Comparison of ENCODE assay signal across 9 cellular contexts in the genomic region with DNA sequence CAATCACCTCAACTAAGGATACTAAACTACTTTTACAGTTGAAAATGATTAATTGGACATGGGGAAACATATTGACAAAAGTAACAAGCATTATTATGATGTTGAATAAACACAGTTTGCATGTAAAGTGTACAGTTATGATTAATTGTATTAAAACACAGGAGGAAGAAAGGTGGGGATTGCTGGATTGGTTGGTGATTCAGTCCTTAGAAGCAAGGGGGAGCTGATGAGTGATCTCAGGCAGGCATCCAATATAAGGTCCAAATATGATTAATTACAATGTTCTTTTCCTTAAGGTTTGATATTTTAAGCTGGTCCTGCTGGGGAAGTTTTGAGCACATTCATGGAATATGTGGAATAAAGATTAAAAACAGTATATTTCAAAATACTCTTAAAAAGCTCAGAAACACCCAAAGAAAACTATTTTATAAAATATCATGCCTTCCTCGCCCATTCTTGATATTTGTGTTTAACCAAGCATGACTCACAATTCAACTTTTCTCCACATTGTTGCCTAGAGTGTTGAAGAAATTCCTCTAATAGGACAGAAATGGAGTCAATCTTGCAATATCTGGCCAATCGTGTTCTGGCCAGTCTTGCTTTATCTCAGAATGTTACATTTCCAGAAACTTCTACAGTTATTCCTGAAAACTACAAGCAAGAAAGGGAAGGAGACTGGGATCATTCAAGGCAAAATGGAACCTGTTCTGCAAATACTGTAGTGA.
DNase-seq lines count a peak whose midpoint lies in the region; FAIRE-seq and TF ChIP-seq lines count a peak whose summit lies in the region.
"Had no signal": no experiment of that assay in that cellular context is flagged by ENCODE, and none has a peak within 500 bp of the region (broad histone marks: within the 10 kb centered on the region; RNA-seq: fewer than 3 reads in every experiment).

No MANE protein-coding gene starts in this region.

- no peak overlapping the region for H2AFZ ChIP-seq in OCI-LY7 (ENCODE audit: low read length)
- H2AFZ ChIP-seq: neural progenitor cell had no signal

- FAIRE-seq in bronchial epithelial cell (lab: Jason Lieb, UNC), result no peak

- intact Hi-C loops in OCI-LY7 (cut with micrococcal nuclease; ENCODE audit: unreplicated experiment), result no loop called here

- POLR2A ChIA-PET in OCI-LY7 (lab: Charles Lee), result no interaction called here

- peak; percentile 6 for DNase-seq in EH (ENCODE audit: low read depth)
- DNase-seq in bronchial epithelial cell (ENCODE audit: low read depth), result peak; percentile 51
- DNase-seq in kidney epithelial cell (ENCODE audit: low read depth), result no peak
- DNase-seq in caudate nucleus (lab: John Stamatoyannopoulos, UW), result no peak
- no peak for DNase-seq in activated naive CD4-positive, alpha-beta T cell treated with anti-CD3 and anti-CD28 coated beads, Interleukin-2, amount 50 U/mL, for 16 hours
- DNase-seq in OCI-LY7 (ENCODE audit: low spot score), result no peak
- DNase-seq: mesenchymal stem cell had no signal

- H3K4me3 ChIP-seq in bronchial epithelial cell (ENCODE audit: low read depth, low read length), result no peak overlapping the region
- H3K4me3 ChIP-seq in kidney epithelial cell (ENCODE audit: low read depth, low read length), result no peak overlapping the region
- H3K4me3 ChIP-seq in OCI-LY7 (ENCODE audit: low read depth, low read length, poor library complexity, severe bottlenecking), result no peak overlapping the region
- H3K4me3 ChIP-seq: neural progenitor cell had no signal

- H3K9me2 ChIP-seq in OCI-LY7 (ENCODE audit: insufficient read depth, low read length), result no peaks in the 10 kb centered on the region

- no peak overlapping the region for H3K4me2 ChIP-seq in OCI-LY7 (ENCODE audit: low read length)
- H3K4me2 ChIP-seq: neural progenitor cell had no signal

- H3K27ac ChIP-seq in caudate nucleus (ENCODE audit: low read depth, low read length) (no peak overlapping the region), OCI-LY7 (ENCODE audit: low read depth, low read length, poor library complexity, severe bottlenecking) (no peak overlapping the region)
- H3K27ac ChIP-seq: neural progenitor cell had no signal

- no peaks in the 10 kb centered on the region for H3K9me3 ChIP-seq in OCI-LY7 (ENCODE audit: low read length)

- no peaks in the 10 kb centered on the region for H3K4me1 ChIP-seq in OCI-LY7 (ENCODE audit: insufficient read depth, low read length, poor library complexity, severe bottlenecking)
- H3K4me1 ChIP-seq: neural progenitor cell had no signal

- H3K36me3 ChIP-seq in bronchial epithelial cell (ENCODE audit: control insufficient read depth, insufficient read depth, low read length) (no peaks in the 10 kb centered on the region), kidney epithelial cell (ENCODE audit: control insufficient read depth, insufficient read depth, low read length) (no peaks in the 10 kb centered on the region), OCI-LY7 (ENCODE audit: insufficient read depth, low read length) (no peaks in the 10 kb centered on the region)
- H3K36me3 ChIP-seq: neural progenitor cell had no signal

- no TSS peak for BruUV-seq in OCI-LY7 (replicated peaks; lab: Mats Ljungman, UMichigan)

- CTCF ChIA-PET in OCI-LY7 (lab: Charles Lee; ENCODE audit: unreplicated experiment), result no interaction called here

- H3K27me3 ChIP-seq in bronchial epithelial cell (ENCODE audit: control insufficient read depth, insufficient read depth, low read length) (no peaks in the 10 kb centered on the region), kidney epithelial cell (ENCODE audit: control insufficient read depth, insufficient read depth, low read length) (no peaks in the 10 kb centered on the region)
- H3K27me3 ChIP-seq: neural progenitor cell had no signal

- H3K79me2 ChIP-seq in OCI-LY7 (ENCODE audit: insufficient read depth, low read depth, low read length), result no peaks in the 10 kb centered on the region

- no peaks in the 10 kb centered on the region for H4K20me1 ChIP-seq in OCI-LY7 (ENCODE audit: insufficient read depth, low read length)

- TF ChIP-seq CTCF in LNCAP (IDR thresholded peaks at IDR 0.05) (peak; percentile 36), bronchial epithelial cell (IDR thresholded peaks at IDR 0.05; ENCODE audit: insufficient read depth, low read length, severe bottlenecking) (no peak), kidney epithelial cell (IDR thresholded peaks at IDR 0.05; ENCODE audit: insufficient read depth, low read length, poor library complexity, severe bottlenecking) (peak; percentile 20), OCI-LY7 (conservative IDR thresholded peaks at IDR 0.05; ENCODE audit: low read length) (no peak)

Comparison
In these comparisons a context has a peak if more than half of its experiments do, and no peak if none do; other contexts are left out.
1. DNase-seq: peak in EH (single experiment) and bronchial epithelial cell (single experiment); none in kidney epithelial cell (single experiment), caudate nucleus (0 of 61), activated naive CD4-positive, alpha-beta T cell treated with anti-CD3 and anti-CD28 coated beads, Interleukin-2, amount 50 U/mL, for 16 hours (single experiment) and OCI-LY7 (single experiment).
2. CTCF ChIP-seq: peak in LNCAP (single experiment) and kidney epithelial cell (single experiment); none in bronchial epithelial cell (single experiment) and OCI-LY7 (single experiment).